In genomic region chr18:57502624-57503023, GRCh38 we compare ENCODE assay signal across 3 cellular contexts.
"Had no signal": no experiment of that assay in that cellular context is flagged by ENCODE, and none has a peak within 500 bp of the region (broad histone marks: within the 10 kb centered on the region; RNA-seq: fewer than 3 reads in every experiment).

No MANE protein-coding gene starts in this region.

- DNase-seq: GDM1, GF-D8 had no signal

- H3K4me3 ChIP-seq: GM12878 had no signal
